ENCODE assay signal across 8 cellular contexts in the genomic region with DNA sequence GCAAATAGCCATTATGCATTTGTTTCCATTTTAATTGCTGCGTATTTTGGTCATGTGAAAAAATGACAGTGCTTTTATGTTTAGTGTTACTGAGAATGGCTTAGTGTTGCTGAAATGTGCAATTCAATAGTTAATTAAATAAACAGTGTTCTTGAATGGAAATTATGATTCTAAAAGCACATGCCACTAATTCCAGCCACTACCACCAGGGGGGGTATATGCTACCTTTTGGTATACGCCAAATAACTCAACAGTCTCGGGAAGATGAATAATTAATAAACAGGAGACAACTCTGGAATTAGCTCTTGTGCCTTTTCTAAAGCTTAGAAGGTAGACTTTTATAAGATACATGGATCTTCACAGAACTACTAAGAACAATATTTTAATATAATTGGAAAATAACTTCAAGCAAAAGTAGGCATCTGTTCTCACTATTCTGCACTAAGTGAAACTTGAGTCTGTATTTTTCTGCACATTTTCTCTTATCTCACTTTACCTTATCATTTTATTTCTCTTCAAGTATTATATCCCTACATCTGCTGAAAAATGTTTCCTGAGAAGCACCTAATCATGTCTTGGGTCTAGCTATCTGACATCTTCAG.
DNase-seq lines count a peak whose midpoint lies in the region; ATAC-seq and TF ChIP-seq lines count a peak whose summit lies in the region.

No MANE protein-coding gene starts in this region.

- H3K36me3 ChIP-seq in SK-N-SH (replicated peaks in 1 of 2; ENCODE audit: control insufficient read depth in 1 of 2, insufficient read depth in 2 of 2, low read length in 1 of 2), result no peaks in the 10 kb centered on the region

- no peaks in the 10 kb centered on the region for H4K20me1 ChIP-seq in SK-N-SH (ENCODE audit: insufficient read depth)

- 0 out of 2 replicates have a peak overlapping the region, but pooled peaks have one; percentile 24 for H2AFZ ChIP-seq in SK-N-SH (ENCODE audit: low read depth)

- H3K4me1 ChIP-seq in SK-N-SH (ENCODE audit: control insufficient read depth in 1 of 2, insufficient read depth in 2 of 2, low read depth in 1 of 2, low read length in 1 of 2), result no peaks in the 10 kb centered on the region

- intact Hi-C loops in CD4-positive, alpha-beta T cell (cut with DNase I, micrococcal nuclease), result loop anchor here in 1 of 2 experiments (5.0 kb wide), 1 partner anchor 1448 kb away; no protein-coding TSS in a partner anchor
- intact Hi-C loops in dorsolateral prefrontal cortex (cut with DNase I), result no loop called here

- H3K4me3 ChIP-seq in SK-N-SH (ENCODE audit: low read depth in 2 of 2, low read length in 1 of 2), result peak overlapping the region; percentile 27 to 35; a peak in 2 of 4 replicates
- H3K4me3 ChIP-seq in dorsolateral prefrontal cortex, result no peak overlapping the region

- TF ChIP-seq CTCF in CD4-positive, alpha-beta T cell (IDR thresholded peaks at IDR 0.05), result peak; percentile 60
- TF ChIP-seq CTCF in SK-N-SH (IDR thresholded peaks at IDR 0.05) (peak; percentile 90), dorsolateral prefrontal cortex (IDR thresholded peaks at IDR 0.05 in 54 of 56, conservative IDR thresholded peaks at IDR 0.05 in 2 of 56; ENCODE audit: low read depth in 1 of 56, partially characterized antibody in 56 of 56) (peak; percentile 32 to 73 (median 59)), nephron progenitor cell (IDR thresholded peaks at IDR 0.05) (peak; percentile 72)

- H3K36me3 Mint-ChIP-seq in CD4-positive, alpha-beta T cell (ENCODE audit: low read depth), result no peaks in the 10 kb centered on the region
- peaks cover 33% of the 10 kb centered on the region for H3K36me3 Mint-ChIP-seq in nephron progenitor cell (ENCODE audit: low read depth)

- H3K79me2 ChIP-seq in SK-N-SH (ENCODE audit: insufficient read depth), result no peaks in the 10 kb centered on the region

- H3K4me1 Mint-ChIP-seq in CD4-positive, alpha-beta T cell (ENCODE audit: low read depth), result no peaks in the 10 kb centered on the region
- no peaks in the 10 kb centered on the region for H3K4me1 Mint-ChIP-seq in nephron progenitor cell

- H3K27ac Mint-ChIP-seq in CD4-positive, alpha-beta T cell, result no peak overlapping the region
- no peak overlapping the region for H3K27ac Mint-ChIP-seq in nephron progenitor cell

- H3K27ac ChIP-seq in CD4-positive, alpha-beta T cell (ENCODE audit: low read depth, low read length), result no peak overlapping the region
- H3K27ac ChIP-seq in SK-N-SH (ENCODE audit: low read depth in 2 of 2, low read length in 1 of 2) (no peak overlapping the region), dorsolateral prefrontal cortex (no peak overlapping the region)

- POLR2A ChIA-PET in CD4-positive, alpha-beta T cell (lab: Charles Lee), result no interaction called here
- POLR2A ChIA-PET in SK-N-SH (lab: Yijun Ruan, JAX), result no interaction called here

- no peak overlapping the region for H3K9ac ChIP-seq in SK-N-SH

- CTCF ChIA-PET in CD4-positive, alpha-beta T cell (lab: Charles Lee), result no interaction called here
- CTCF ChIA-PET in SK-N-SH (lab: Yijun Ruan, JAX), result interaction anchor here (0.6 to 2.9 kb wide), 20 partner anchors 9 to 256 kb away, joined by 3 to 14 read pairs (median 4); no protein-coding TSS in a partner anchor

- H3K9me2 ChIP-seq in SK-N-SH, result no peaks in the 10 kb centered on the region; the same call in 1 of the 2 replicates

- H3F3A ChIP-seq in SK-N-SH (replicated peaks; ENCODE audit: insufficient read depth), result no peaks in the 10 kb centered on the region

- peak; percentile 44; the same call in 1 of the 2 replicates for TF ChIP-seq RAD21 in SK-N-SH (IDR thresholded peaks at IDR 0.05; ENCODE audit: low read length)

- no peak for TF ChIP-seq EP300 in SK-N-SH (IDR thresholded peaks at IDR 0.05; ENCODE audit: borderline replicate concordance in 1 of 2, low read depth in 1 of 2, low read length in 1 of 2)

- peak overlapping the region; percentile 52 for H3K4me2 ChIP-seq in SK-N-SH

- H3K27me3 Mint-ChIP-seq in CD4-positive, alpha-beta T cell, result peaks cover 5% of the 10 kb centered on the region
- H3K27me3 Mint-ChIP-seq in nephron progenitor cell (ENCODE audit: low read depth, poor library complexity), result no peaks in the 10 kb centered on the region

- H3K4me3 Mint-ChIP-seq in CD4-positive, alpha-beta T cell, result no peak overlapping the region
- no peak overlapping the region for H3K4me3 Mint-ChIP-seq in nephron progenitor cell

- 1% methylated on average over 3 of the region's 3 CpGs for WGBS in SK-N-SH (ENCODE audit: low lambda C conversion rate)

- H3K9me3 ChIP-seq in CD4-positive, alpha-beta T cell (ENCODE audit: control insufficient read depth, low read length), result peaks cover 4% of the 10 kb centered on the region
- H3K9me3 ChIP-seq in SK-N-SH, result no peaks in the 10 kb centered on the region

- no peaks in the 10 kb centered on the region for H3K27me3 ChIP-seq in CD4-positive, alpha-beta T cell (ENCODE audit: control insufficient read depth, insufficient read depth, low read length)
- H3K27me3 ChIP-seq in SK-N-SH (ENCODE audit: insufficient read depth) (no peaks in the 10 kb centered on the region), dorsolateral prefrontal cortex (no peaks in the 10 kb centered on the region)

- no peak for ATAC-seq in CD4-positive, alpha-beta T cell (ENCODE audit: poor library complexity)
- ATAC-seq in GM18511 (IDR thresholded peaks at IDR 0.05; ENCODE audit: unreplicated experiment) (peak; percentile 78), HG03066 (IDR thresholded peaks at IDR 0.05; ENCODE audit: low read depth, unreplicated experiment) (peak; percentile 62)

- H3K9me3 Mint-ChIP-seq in CD4-positive, alpha-beta T cell, result peaks cover 8% of the 10 kb centered on the region
- peaks cover 6% of the 10 kb centered on the region for H3K9me3 Mint-ChIP-seq in nephron progenitor cell

- peak in 3 of 10 experiments; percentile 1 to 15 (median 5) for DNase-seq in CD4-positive, alpha-beta T cell
- peak; percentile 16 for DNase-seq in SK-N-SH
- DNase-seq in dorsolateral prefrontal cortex, result peak in 1 of 10 donors; percentile 33
- peak; percentile 51 for DNase-seq in nephron progenitor cell
- no peak for DNase-seq in NCI-H345 (lab: John Stamatoyannopoulos, UW)
- DNase-seq in AG08395 (ENCODE audit: low spot score), result no peak

TF ChIP-seq in SK-N-SH, 30 proteins besides CTCF, POLR2A, EP300 and RAD21:
- peak; percentile 52 for TF ChIP-seq SMC3 (IDR thresholded peaks at IDR 0.05; ENCODE audit: low read depth, low read length)
- TF ChIP-seq, protein P1, sequence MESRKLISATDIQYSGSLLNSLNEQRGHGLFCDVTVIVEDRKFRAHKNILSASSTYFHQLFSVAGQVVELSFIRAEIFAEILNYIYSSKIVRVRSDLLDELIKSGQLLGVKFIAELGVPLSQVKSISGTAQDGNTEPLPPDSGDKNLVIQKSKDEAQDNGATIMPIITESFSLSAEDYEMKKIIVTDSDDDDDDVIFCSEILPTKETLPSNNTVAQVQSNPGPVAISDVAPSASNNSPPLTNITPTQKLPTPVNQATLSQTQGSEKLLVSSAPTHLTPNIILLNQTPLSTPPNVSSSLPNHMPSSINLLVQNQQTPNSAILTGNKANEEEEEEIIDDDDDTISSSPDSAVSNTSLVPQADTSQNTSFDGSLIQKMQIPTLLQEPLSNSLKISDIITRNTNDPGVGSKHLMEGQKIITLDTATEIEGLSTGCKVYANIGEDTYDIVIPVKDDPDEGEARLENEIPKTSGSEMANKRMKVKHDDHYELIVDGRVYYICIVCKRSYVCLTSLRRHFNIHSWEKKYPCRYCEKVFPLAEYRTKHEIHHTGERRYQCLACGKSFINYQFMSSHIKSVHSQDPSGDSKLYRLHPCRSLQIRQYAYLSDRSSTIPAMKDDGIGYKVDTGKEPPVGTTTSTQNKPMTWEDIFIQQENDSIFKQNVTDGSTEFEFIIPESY (IDR thresholded peaks at IDR 0.05; ENCODE audit: borderline replicate concordance, low read depth), result no peak

Comparison
In these comparisons a context has a peak if more than half of its experiments do, and no peak if none do; other contexts are left out.
1. DNase-seq: peak in SK-N-SH (single experiment) and nephron progenitor cell (single experiment); none in NCI-H345 (single experiment) and AG08395 (single experiment).
2. H3K4me3 ChIP-seq: peak in SK-N-SH (2 of 2); none in dorsolateral prefrontal cortex (0 of 59).
3. Peak in every context shown above with its lines, with median percentiles within 50 percentile points of each other: CTCF ChIP-seq.